18 cellular contexts compared by ENCODE assay signal in the genomic region with DNA sequence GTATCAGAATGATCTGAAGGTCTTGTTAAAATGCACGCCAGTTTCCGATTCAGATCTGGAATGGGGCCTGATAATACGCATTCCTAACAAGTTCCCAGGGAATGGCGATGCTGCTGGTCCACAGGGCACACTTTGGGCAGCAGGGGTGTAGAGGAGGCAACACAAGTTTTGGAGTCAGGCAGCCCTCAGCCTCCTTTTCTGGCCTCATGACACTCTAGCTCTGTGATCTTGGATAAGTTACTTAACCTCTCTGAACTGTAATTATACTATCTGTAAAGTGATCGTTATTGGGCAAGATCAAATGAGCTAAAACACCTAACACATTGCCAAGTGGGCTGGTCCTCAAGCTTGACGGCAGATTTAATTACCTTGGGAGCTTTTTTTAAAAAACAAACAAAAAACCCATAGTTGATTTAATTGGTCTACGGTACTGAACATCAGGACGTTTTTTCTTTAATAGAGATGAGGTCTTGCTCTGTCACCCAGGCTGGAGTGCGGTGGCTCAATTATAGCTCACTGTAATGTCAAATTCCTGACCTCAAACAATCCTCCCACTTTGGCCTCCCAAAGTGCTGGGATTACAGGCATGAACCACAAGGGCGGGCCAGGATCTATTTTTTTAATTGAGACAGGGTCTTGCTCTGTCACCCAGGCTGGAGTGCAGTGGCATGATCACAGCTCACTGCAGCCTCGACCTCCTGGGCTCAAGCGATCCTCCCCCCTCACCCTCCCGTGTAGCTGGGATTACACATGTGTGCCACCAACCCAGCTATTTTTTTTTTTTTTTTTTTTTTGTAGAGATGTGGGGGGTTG. TPM values are rescaled to one million over a fixed set of nuclear protein-coding genes. Genes with fewer than 3 reads are reported as not detected.
A peak's percentile ranks its signal among the peaks of the same experiment; 100 is the strongest.
DNase-seq lines count a peak whose midpoint lies in the region; ATAC-seq and TF ChIP-seq lines count a peak whose summit lies in the region.
"Had no signal": no experiment of that assay in that cellular context is flagged by ENCODE, and none has a peak within 500 bp of the region (broad histone marks: within the 10 kb centered on the region; RNA-seq: fewer than 3 reads in every experiment).

No MANE protein-coding gene starts in this region.

- H3K9ac ChIP-seq in muscle layer of colon (ENCODE audit: low read length): no peak overlapping the region

- intact Hi-C loops in left ventricle myocardium inferior (cut with micrococcal nuclease) (loop anchor here (2.0 to 10.0 kb wide), 2 partner anchors 137 to 255 kb away; no protein-coding TSS in a partner anchor), cardiac septum (cut with DNase I) (loop anchor here (5.0 kb wide), 2 partner anchors 222 to 252 kb away; a partner anchor contains a TSS)

- POLR2A ChIA-PET in WTC11 (lab: Charles Lee): interaction anchor here (0.6 to 3.8 kb wide), 6 partner anchors 15 to 253 kb away, joined by 3 to 21 read pairs (median 6); a partner anchor contains a TSS

- H3K4me3 ChIP-seq in left ventricle myocardium inferior (no peak overlapping the region), muscle layer of colon (ENCODE audit: low read depth in 1 of 2, low read length in 2 of 2) (no peak overlapping the region)

- CTCF ChIA-PET in WTC11 (lab: Charles Lee): interaction anchor here (0.6 to 14.8 kb wide), 21 partner anchors 9 to 188 kb away, joined by 3 to 207 read pairs (median 9); a partner anchor contains a TSS

- peaks cover 58% of the 10 kb centered on the region for H3K4me1 Mint-ChIP-seq in WTC11
- peaks cover 28% of the 10 kb centered on the region for H3K4me1 Mint-ChIP-seq in type B pancreatic cell (ENCODE audit: unreplicated experiment)

- H3K36me3 Mint-ChIP-seq in WTC11 (no peaks in the 10 kb centered on the region), type B pancreatic cell (peaks cover 8% of the 10 kb centered on the region)
- H3K36me3 Mint-ChIP-seq: activated naive CD4-positive, alpha-beta T cell treated with anti-CD3 and anti-CD28 coated beads, Interleukin-2, amount 50 U/mL, for 72 hours had no signal

- no peak for DNase-seq in left ventricle myocardium inferior
- DNase-seq in cardiac septum (ENCODE audit: low spot score): no peak
- DNase-seq in WTC11 (ENCODE audit: low spot score): no peak
- no peak for DNase-seq in type B pancreatic cell (ENCODE audit: extremely low spot score, unreplicated experiment)
- no peak for DNase-seq in dermis blood vessel endothelial cell
- no peak for DNase-seq in AML-193 (lab: John Stamatoyannopoulos, UW)
- DNase-seq: activated CD4-positive, alpha-beta T cell treated with anti-CD3 and anti-CD28 coated beads, Interleukin-2, amount 10 ng/mL, durations not matched to agents 24 days and 14 days; cerebellar nuclear complex; KG1; kidney; NCI-H146; NCI-H524 treated with DMSO at 0.1 percent for 48 hours; SIG-M5; upper lobe of right lung had no signal

- peak overlapping the region; percentile 4; the same call in 1 of the 2 replicates for H3K4me3 Mint-ChIP-seq in WTC11
- H3K4me3 Mint-ChIP-seq in type B pancreatic cell: peak overlapping the region; percentile 34

- no peak for ATAC-seq in WTC11
- ATAC-seq in HG02840 (IDR thresholded peaks at IDR 0.05; ENCODE audit: low FRiP score, unreplicated experiment): no peak

- H3K27me3 ChIP-seq in left ventricle myocardium inferior (ENCODE audit: low read depth): no peaks in the 10 kb centered on the region
- H3K27me3 ChIP-seq in muscle layer of colon (ENCODE audit: control insufficient read depth in 1 of 2, insufficient read depth in 2 of 2, low read length in 2 of 2): no peaks in the 10 kb centered on the region
- H3K27me3 ChIP-seq: ascending aorta, upper lobe of right lung had no signal

- H3K4me1 ChIP-seq in left ventricle myocardium inferior (peaks cover 59% of the 10 kb centered on the region), muscle layer of colon (ENCODE audit: insufficient read depth, low read length) (peaks cover 64% of the 10 kb centered on the region)

- H3K27ac Mint-ChIP-seq in WTC11: no peak overlapping the region
- no peak overlapping the region for H3K27ac Mint-ChIP-seq in type B pancreatic cell
- H3K27ac Mint-ChIP-seq: activated CD4-positive, alpha-beta T cell treated with anti-CD3 and anti-CD28 coated beads, Interleukin-2, amount 10 ng/mL, durations not matched to agents 24 days and 14 days; activated naive CD4-positive, alpha-beta T cell treated with anti-CD3 and anti-CD28 coated beads, Interleukin-2, amount 50 U/mL, for 72 hours had no signal

- H3K27me3 Mint-ChIP-seq in WTC11 (ENCODE audit: low read depth): peaks cover 40% of the 10 kb centered on the region
- peaks cover 9% of the 10 kb centered on the region for H3K27me3 Mint-ChIP-seq in type B pancreatic cell

- H3K27ac ChIP-seq in left ventricle myocardium inferior (replicated peaks) (peak overlapping the region; percentile 81), muscle layer of colon (ENCODE audit: low read depth, low read length) (peak overlapping the region; percentile 97)

- H3K36me3 ChIP-seq in left ventricle myocardium inferior (peaks cover 3% of the 10 kb centered on the region), muscle layer of colon (ENCODE audit: insufficient read depth, low read length) (no peaks in the 10 kb centered on the region)
- H3K36me3 ChIP-seq: upper lobe of right lung had no signal

- H3K9me3 Mint-ChIP-seq in WTC11: no peaks in the 10 kb centered on the region
- no peaks in the 10 kb centered on the region for H3K9me3 Mint-ChIP-seq in type B pancreatic cell
- H3K9me3 Mint-ChIP-seq: activated CD4-positive, alpha-beta T cell treated with anti-CD3 and anti-CD28 coated beads, Interleukin-2, amount 10 ng/mL, durations not matched to agents 24 days and 14 days; activated naive CD4-positive, alpha-beta T cell treated with anti-CD3 and anti-CD28 coated beads, Interleukin-2, amount 50 U/mL, for 72 hours had no signal

- H3K9me3 ChIP-seq in left ventricle myocardium inferior (replicated peaks) (no peaks in the 10 kb centered on the region), muscle layer of colon (ENCODE audit: low read length) (no peaks in the 10 kb centered on the region)
- H3K9me3 ChIP-seq: ascending aorta, upper lobe of right lung had no signal

- no peak for TF ChIP-seq CTCF in left ventricle myocardium inferior (IDR thresholded peaks at IDR 0.05; ENCODE audit: borderline replicate concordance)
- TF ChIP-seq CTCF in WTC11 (IDR thresholded peaks at IDR 0.05): no peak
- no peak for TF ChIP-seq CTCF in type B pancreatic cell (conservative IDR thresholded peaks at IDR 0.05)

TF ChIP-seq in WTC11, 78 proteins besides CTCF, POLR2A, EP300 and RAD21:
- TF ChIP-seq, protein P1, sequence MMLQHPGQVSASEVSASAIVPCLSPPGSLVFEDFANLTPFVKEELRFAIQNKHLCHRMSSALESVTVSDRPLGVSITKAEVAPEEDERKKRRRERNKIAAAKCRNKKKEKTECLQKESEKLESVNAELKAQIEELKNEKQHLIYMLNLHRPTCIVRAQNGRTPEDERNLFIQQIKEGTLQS (CRISPR knock-in tag; conservative IDR thresholded peaks at IDR 0.05): no peak
- TF ChIP-seq, protein P2, sequence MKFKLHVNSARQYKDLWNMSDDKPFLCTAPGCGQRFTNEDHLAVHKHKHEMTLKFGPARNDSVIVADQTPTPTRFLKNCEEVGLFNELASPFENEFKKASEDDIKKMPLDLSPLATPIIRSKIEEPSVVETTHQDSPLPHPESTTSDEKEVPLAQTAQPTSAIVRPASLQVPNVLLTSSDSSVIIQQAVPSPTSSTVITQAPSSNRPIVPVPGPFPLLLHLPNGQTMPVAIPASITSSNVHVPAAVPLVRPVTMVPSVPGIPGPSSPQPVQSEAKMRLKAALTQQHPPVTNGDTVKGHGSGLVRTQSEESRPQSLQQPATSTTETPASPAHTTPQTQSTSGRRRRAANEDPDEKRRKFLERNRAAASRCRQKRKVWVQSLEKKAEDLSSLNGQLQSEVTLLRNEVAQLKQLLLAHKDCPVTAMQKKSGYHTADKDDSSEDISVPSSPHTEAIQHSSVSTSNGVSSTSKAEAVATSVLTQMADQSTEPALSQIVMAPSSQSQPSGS (CRISPR knock-in tag; IDR thresholded peaks at IDR 0.05; ENCODE audit: borderline replicate concordance, low read depth): no peak
- TF ChIP-seq TCF7 (CRISPR knock-in tag; IDR thresholded peaks at IDR 0.05; ENCODE audit: low read depth): no peak
- no peak for TF ChIP-seq KAT7 (CRISPR knock-in tag; IDR thresholded peaks at IDR 0.05; ENCODE audit: borderline replicate concordance)

RNA-seq across cellular contexts. Expression of a gene that starts 10.0 kb away (rescaled TPM):
- total RNA-seq in left ventricle myocardium inferior (89.4 TPM), cardiac septum (59.6 TPM), WTC11 (2021) (57.9 to 65.3 TPM (median 58.1 TPM) in 3 replicates), type B pancreatic cell (ENCODE audit: low replicate concordance) (35.5 and 46.9 TPM in 2 replicates), dermis blood vessel endothelial cell (25.4 and 25.9 TPM in 2 replicates)
